In the genomic region with DNA sequence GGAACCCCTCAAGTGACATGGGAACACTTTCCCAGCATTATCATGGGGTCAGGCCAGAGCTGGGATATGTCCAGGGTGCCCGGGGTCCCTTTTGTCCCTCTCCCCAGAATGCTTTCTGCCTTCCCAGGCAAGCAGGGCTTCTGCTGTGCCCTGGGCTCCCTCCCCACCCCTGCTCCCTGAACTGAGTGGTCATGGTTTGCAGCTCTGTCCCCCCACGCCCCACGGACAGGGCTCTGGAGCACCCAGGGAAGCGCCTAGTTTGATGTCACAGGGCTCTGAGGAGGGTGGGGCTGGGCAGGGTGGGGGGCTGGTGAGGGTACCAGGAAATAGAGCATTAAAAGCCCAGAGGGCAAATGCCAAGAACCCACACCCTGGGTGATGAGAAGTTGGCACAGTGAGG, we compare ENCODE assay signal across 20 cellular contexts.
DNase-seq lines count a peak whose midpoint lies in the region; ATAC-seq, FAIRE-seq and TF ChIP-seq lines count a peak whose summit lies in the region.
"Had no signal": no experiment of that assay in that cellular context is flagged by ENCODE, and none has a peak within 500 bp of the region (broad histone marks: within the 10 kb centered on the region; RNA-seq: fewer than 3 reads in every experiment).

No MANE protein-coding gene starts in this region.

- H3K9me3 ChIP-seq in kidney (ENCODE audit: control insufficient read depth in 1 of 2, low read length in 2 of 2) (no peaks in the 10 kb centered on the region), osteoblast (ENCODE audit: low read depth, low read length) (no peaks in the 10 kb centered on the region), thyroid gland (no peaks in the 10 kb centered on the region), spleen (no peaks in the 10 kb centered on the region)
- H3K9me3 ChIP-seq: Caco-2, HAP-1 had no signal

- ATAC-seq in activated CD4-positive, alpha-beta T cell treated with anti-CD3 and anti-CD28 coated beads for 36 hours: no peak
- ATAC-seq in GM18867 (IDR thresholded peaks at IDR 0.05; ENCODE audit: unreplicated experiment): no peak
- ATAC-seq: CD8-positive, alpha-beta T cell; GM12878; GM23338 had no signal

- peak overlapping the region in 1 of 2 donors; percentile 63 for H3K9ac ChIP-seq in kidney (ENCODE audit: low read length in 2 of 2)

- H4K20me1 ChIP-seq in osteoblast (ENCODE audit: insufficient read depth, low read length): no peaks in the 10 kb centered on the region

- H3K4me2 ChIP-seq in osteoblast (ENCODE audit: insufficient read depth, low read length): no peak overlapping the region
- H3K4me2 ChIP-seq: GM23338 had no signal

- TF ChIP-seq CTCF in RWPE1 (conservative IDR thresholded peaks at IDR 0.05; ENCODE audit: low read depth) (no peak), kidney (IDR thresholded peaks at IDR 0.05; ENCODE audit: borderline replicate concordance, extremely low read depth, insufficient read depth) (no peak), osteoblast (IDR thresholded peaks at IDR 0.05; ENCODE audit: extremely low read depth, low read depth, low read length) (no peak), thyroid gland (IDR thresholded peaks at IDR 0.05) (no peak), spleen (IDR thresholded peaks at IDR 0.05 in 8 of 11, conservative IDR thresholded peaks at IDR 0.05 in 3 of 11) (no peak)

- no peaks in the 10 kb centered on the region for H3K27me3 ChIP-seq in osteoblast (ENCODE audit: insufficient read depth, low read length)
- no peaks in the 10 kb centered on the region for H3K27me3 ChIP-seq in thyroid gland
- no peaks in the 10 kb centered on the region for H3K27me3 ChIP-seq in spleen (replicated peaks in 1 of 7)

- H3K9me3 Mint-ChIP-seq in activated CD4-positive, alpha-beta T cell treated with anti-CD3 and anti-CD28 coated beads for 36 hours (ENCODE audit: low read depth): no peaks in the 10 kb centered on the region
- H3K9me3 Mint-ChIP-seq: CD4-positive, CD25-positive, alpha-beta regulatory T cell; CD8-positive, alpha-beta T cell; GM23338; HFFc6 had no signal

- peaks cover 0 to 8% of the 10 kb centered on the region in 2 donors for H3K36me3 ChIP-seq in kidney (ENCODE audit: control insufficient read depth in 1 of 2, insufficient read depth in 2 of 2, low read length in 2 of 2)
- no peaks in the 10 kb centered on the region for H3K36me3 ChIP-seq in osteoblast (ENCODE audit: insufficient read depth, low read length)
- no peaks in the 10 kb centered on the region for H3K36me3 ChIP-seq in thyroid gland
- peaks cover 0 to 60% (median 0%) of the 10 kb centered on the region in 6 donors for H3K36me3 ChIP-seq in spleen
- H3K36me3 ChIP-seq: HAP-1 had no signal

- DNase-seq in RWPE1 (ENCODE audit: low spot score) (no peak), kidney (no peak), osteoblast (ENCODE audit: insufficient read length, low spot score, missing footprints) (peak; percentile 68), thyroid gland (peak; percentile 52 to 54), NCI-H1092 treated with DMSO at 0.1 percent for 48 hours (lab: John Stamatoyannopoulos, UW) (no peak), spleen (no peak)
- DNase-seq in activated CD4-positive, alpha-beta T cell treated with anti-CD3 and anti-CD28 coated beads for 36 hours: no peak
- DNase-seq: Caco-2; CD4-positive, CD25-positive, alpha-beta regulatory T cell; CD8-positive, alpha-beta T cell; DMS153; EL; GDM1; HFFc6 had no signal

- CTCF ChIA-PET in RWPE1 (lab: Yijun Ruan, JAX): interaction anchor here (1.8 kb wide), 1 partner anchor 410 kb away, joined by 6 read pairs; no protein-coding TSS in a partner anchor
- CTCF ChIA-PET in activated CD4-positive, alpha-beta T cell treated with anti-CD3 and anti-CD28 coated beads for 36 hours (lab: Charles Lee): interaction anchor here (1.1 kb wide), 1 partner anchor 410 kb away, joined by 3 read pairs; no protein-coding TSS in a partner anchor

- no peak for TF ChIP-seq POLR2A in thyroid gland (IDR thresholded peaks at IDR 0.05)
- no peak for TF ChIP-seq POLR2A in spleen (IDR thresholded peaks at IDR 0.05)

- no peak overlapping the region for H2AFZ ChIP-seq in osteoblast (ENCODE audit: low read length)
- H2AFZ ChIP-seq: GM23338 had no signal

- peaks cover 4 to 16% of the 10 kb centered on the region in 2 donors for H3K4me1 ChIP-seq in kidney (ENCODE audit: control insufficient read depth in 1 of 2, insufficient read depth in 1 of 2, low read depth in 1 of 2, low read length in 2 of 2)
- H3K4me1 ChIP-seq in osteoblast (ENCODE audit: insufficient read depth, low read length): no peaks in the 10 kb centered on the region
- H3K4me1 ChIP-seq in thyroid gland: peaks cover 16 to 44% of the 10 kb centered on the region in 2 donors
- H3K4me1 ChIP-seq in spleen: no peaks in the 10 kb centered on the region
- H3K4me1 ChIP-seq: Caco-2, HAP-1 had no signal

- no peaks in the 10 kb centered on the region for H3K27me3 Mint-ChIP-seq in activated CD4-positive, alpha-beta T cell treated with anti-CD3 and anti-CD28 coated beads for 36 hours
- H3K27me3 Mint-ChIP-seq: CD4-positive, CD25-positive, alpha-beta regulatory T cell had no signal

- no peak overlapping the region for H3K27ac Mint-ChIP-seq in activated CD4-positive, alpha-beta T cell treated with anti-CD3 and anti-CD28 coated beads for 36 hours
- H3K27ac Mint-ChIP-seq: CD8-positive, alpha-beta T cell; GM23338; HFFc6 had no signal

- POLR2A ChIA-PET in RWPE1 (lab: Yijun Ruan, JAX; ENCODE audit: low non-redundant PET): no interaction called here
- POLR2A ChIA-PET in activated CD4-positive, alpha-beta T cell treated with anti-CD3 and anti-CD28 coated beads for 36 hours (lab: Charles Lee): no interaction called here

- intact Hi-C loops in kidney (cut with DNase I): no loop called here
- intact Hi-C loops in thyroid gland (cut with DNase I): no loop called here
- intact Hi-C loops in activated CD4-positive, alpha-beta T cell treated with anti-CD3 and anti-CD28 coated beads for 36 hours (cut with DNase I, micrococcal nuclease): no loop called here
- intact Hi-C loops in spleen (cut with DNase I; ENCODE audit: low total_unique reads): no loop called here

- no peaks in the 10 kb centered on the region for H3K36me3 Mint-ChIP-seq in activated CD4-positive, alpha-beta T cell treated with anti-CD3 and anti-CD28 coated beads for 36 hours (ENCODE audit: low read depth)

- H3K79me2 ChIP-seq in osteoblast (ENCODE audit: insufficient read depth, low read length): no peaks in the 10 kb centered on the region

- H3K4me3 ChIP-seq in kidney (ENCODE audit: low read length in 2 of 2) (no peak overlapping the region), osteoblast (ENCODE audit: insufficient read depth, low read length) (no peak overlapping the region), thyroid gland (replicated peaks in 1 of 3) (no peak overlapping the region), spleen (no peak overlapping the region)
- H3K4me3 ChIP-seq: GM12878, GM23338, HAP-1 had no signal

- no peak for FAIRE-seq in kidney (lab: Jason Lieb, UNC)
- FAIRE-seq: GM12878, H54 had no signal

- no peaks in the 10 kb centered on the region for H3K4me1 Mint-ChIP-seq in activated CD4-positive, alpha-beta T cell treated with anti-CD3 and anti-CD28 coated beads for 36 hours

- no peak overlapping the region for H3K4me3 Mint-ChIP-seq in activated CD4-positive, alpha-beta T cell treated with anti-CD3 and anti-CD28 coated beads for 36 hours
- H3K4me3 Mint-ChIP-seq: CD4-positive, CD25-positive, alpha-beta regulatory T cell; CD8-positive, alpha-beta T cell; GM23338; HFFc6 had no signal

- 55 to 58% methylated on average over 3 to 4 of the region's 4 CpGs for WGBS in thyroid gland, 2 donors
- 82 to 100% (median 93%) methylated on average over 4 of the region's 4 CpGs for WGBS in spleen, 5 donors

- H3K27ac ChIP-seq in RWPE1: peak overlapping the region; percentile 24
- H3K27ac ChIP-seq in kidney (ENCODE audit: low read depth in 2 of 2, low read length in 2 of 2): peak overlapping the region; percentile 41 to 55
- no peak overlapping the region for H3K27ac ChIP-seq in osteoblast (ENCODE audit: low read depth, low read length)
- peak overlapping the region in 2 of 3 donors; percentile 77 to 81 for H3K27ac ChIP-seq in thyroid gland
- H3K27ac ChIP-seq in spleen: no peak overlapping the region
- H3K27ac ChIP-seq: C4-2B had no signal

Comparison
In these comparisons a context has a peak if more than half of its experiments do, and no peak if none do; other contexts are left out.
1. DNase-seq: peak in osteoblast (single experiment) and thyroid gland (2 of 2); none in RWPE1 (single experiment), kidney (single experiment), activated CD4-positive, alpha-beta T cell treated with anti-CD3 and anti-CD28 coated beads for 36 hours (single experiment), NCI-H1092 treated with DMSO at 0.1 percent for 48 hours (single experiment) and spleen (single experiment).
2. H3K27ac ChIP-seq: peak in RWPE1 (single experiment), kidney (2 of 2) and thyroid gland (2 of 3); none in osteoblast (single experiment) and spleen (0 of 8).